ENCODE assay signal across 26 cellular contexts in the genomic region with DNA sequence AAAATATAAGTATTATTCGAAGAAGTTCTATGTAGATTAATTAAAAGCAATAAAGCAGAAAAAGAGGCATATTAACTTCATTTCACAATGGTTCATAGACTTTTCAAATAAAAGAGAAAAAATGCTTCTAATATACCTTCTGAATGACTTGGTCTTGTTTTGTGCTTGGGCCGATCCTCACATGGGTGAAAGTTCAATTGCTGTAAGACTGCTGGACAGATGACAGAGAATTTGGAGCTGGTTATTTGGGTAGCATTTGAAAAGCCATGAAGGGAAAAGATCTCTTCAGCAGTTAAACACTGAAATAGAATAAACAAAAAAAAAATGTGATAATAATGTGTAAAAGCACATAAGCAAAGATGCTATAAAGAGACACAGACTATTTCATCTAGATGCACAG.
"Had no signal": no experiment of that assay in that cellular context is flagged by ENCODE, and none has a peak within 500 bp of the region (broad histone marks: within the 10 kb centered on the region; RNA-seq: fewer than 3 reads in every experiment).

No MANE protein-coding gene starts in this region.

- ATAC-seq: left ventricle myocardium superior; lower lobe of right lung; naive thymus-derived CD8-positive, alpha-beta T cell; pancreas; right cardiac atrium; stimulated activated effector memory CD8-positive, alpha-beta T cell treated with anti-CD3 and anti-CD28 coated beads, Interleukin-12 subunit alpha, Interleukin-12 subunit beta, amount 100 ng/mL, for 72 hours; upper lobe of right lung had no signal

- DNase-seq: islet precursor cell; left ventricle myocardium superior; lower lobe of right lung; mammary epithelial cell; mesenchymal stem cell; naive thymus-derived CD8-positive, alpha-beta T cell; nucleus accumbens; pancreas; posterior cingulate gyrus; retina; right cardiac atrium; sigmoid colon; small intestine; spleen; stimulated activated CD4-positive, alpha-beta T cell treated with anti-CD3 and anti-CD28 coated beads, Interleukin-4, amount 100 ng/mL, for 24 hours; stimulated activated naive CD4-positive, alpha-beta T cell; tibial artery; trophoblast cell; upper lobe of right lung had no signal

- H3K4me1 ChIP-seq: sigmoid colon, spleen, tibial artery had no signal

- H3K36me3 ChIP-seq: pancreas, prostate gland, sigmoid colon, spleen, suprapubic skin, thoracic aorta, tibial artery had no signal

- H3K27ac ChIP-seq: lower lobe of right lung, pancreas, prostate gland, sigmoid colon, spleen, suprapubic skin, thoracic aorta, tibial artery, upper lobe of right lung had no signal

- H3K27me3 Mint-ChIP-seq: naive thymus-derived CD8-positive, alpha-beta T cell; stimulated activated naive CD8-positive, alpha-beta T cell treated with anti-CD3 and anti-CD28 coated beads, Interleukin-15, Interleukin-2, amounts not matched to agents 100 ng/mL and 50 ng/mL, for 24 hours had no signal

- H3K27me3 ChIP-seq: pancreas, sigmoid colon, spleen, suprapubic skin, tibial artery, upper lobe of right lung had no signal

- H3K4me3 ChIP-seq: lower lobe of right lung, pancreas, prostate gland, sigmoid colon, spleen, suprapubic skin, thoracic aorta, tibial artery, upper lobe of right lung had no signal

- H3K4me3 Mint-ChIP-seq: naive thymus-derived CD8-positive, alpha-beta T cell; nephron; neural crest cell; stimulated activated effector memory CD8-positive, alpha-beta T cell treated with anti-CD3 and anti-CD28 coated beads, Interleukin-12 subunit alpha, Interleukin-12 subunit beta, amount 100 ng/mL, for 72 hours; stimulated activated naive CD8-positive, alpha-beta T cell treated with anti-CD3 and anti-CD28 coated beads, Interleukin-15, Interleukin-2, amounts not matched to agents 100 ng/mL and 50 ng/mL, for 24 hours had no signal

- H3K9me3 ChIP-seq: lower lobe of right lung, pancreas, prostate gland, sigmoid colon, suprapubic skin, thoracic aorta, tibial artery, upper lobe of right lung had no signal

- H3K9me3 Mint-ChIP-seq: nephron; neural crest cell; stimulated activated effector memory CD8-positive, alpha-beta T cell treated with anti-CD3 and anti-CD28 coated beads, Interleukin-12 subunit alpha, Interleukin-12 subunit beta, amount 100 ng/mL, for 72 hours had no signal

- H3K27ac Mint-ChIP-seq: naive thymus-derived CD8-positive, alpha-beta T cell; stimulated activated effector memory CD8-positive, alpha-beta T cell treated with anti-CD3 and anti-CD28 coated beads, Interleukin-12 subunit alpha, Interleukin-12 subunit beta, amount 100 ng/mL, for 72 hours; stimulated activated naive CD8-positive, alpha-beta T cell treated with anti-CD3 and anti-CD28 coated beads, Interleukin-15, Interleukin-2, amounts not matched to agents 100 ng/mL and 50 ng/mL, for 24 hours had no signal
